In the genomic region with DNA sequence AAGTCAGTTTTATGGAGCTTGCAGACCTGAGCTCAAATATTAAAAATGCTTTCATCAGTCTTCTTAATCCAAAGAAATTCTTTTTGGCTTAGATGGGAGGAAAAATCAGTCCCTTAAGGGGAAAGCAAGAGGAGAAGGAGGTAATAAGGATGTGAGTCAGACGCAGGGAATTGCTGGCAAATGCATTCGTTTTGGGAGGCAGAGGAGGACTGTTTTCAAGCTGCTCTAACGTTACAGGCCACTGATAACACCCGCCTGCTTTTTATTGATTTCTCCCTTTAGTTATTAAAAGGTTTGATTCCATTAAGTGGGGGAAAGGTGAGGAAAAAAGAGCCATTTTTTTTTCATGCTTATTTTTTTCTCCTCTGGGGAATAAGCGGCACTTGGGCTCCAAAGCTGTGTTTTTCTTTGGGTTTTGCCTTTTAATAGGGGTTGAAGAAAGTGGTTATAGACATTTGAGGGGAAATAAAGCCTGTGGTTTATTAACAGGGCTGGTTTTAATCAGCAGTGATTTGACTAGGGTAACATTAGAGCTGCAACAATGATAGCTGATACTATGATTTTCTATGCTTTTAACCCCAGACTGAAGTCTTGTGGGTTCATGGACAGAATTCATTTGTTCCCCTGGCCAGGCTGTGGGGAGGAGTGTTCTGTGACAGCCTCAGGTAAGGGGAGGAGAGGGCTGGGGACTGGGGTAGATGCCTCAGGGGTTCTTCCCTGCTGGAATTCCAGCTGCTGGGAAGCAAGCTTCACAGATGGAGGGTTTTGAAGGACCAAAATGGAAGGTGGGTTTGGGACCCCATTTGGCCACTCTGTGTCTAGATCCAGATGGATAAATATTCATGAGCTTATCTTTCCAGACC, we compare ENCODE assay signal across 10 cellular contexts.
DNase-seq lines count a peak whose midpoint lies in the region; ATAC-seq and TF ChIP-seq lines count a peak whose summit lies in the region.
"Had no signal": no experiment of that assay in that cellular context is flagged by ENCODE, and none has a peak within 500 bp of the region (broad histone marks: within the 10 kb centered on the region; RNA-seq: fewer than 3 reads in every experiment).

No MANE protein-coding gene starts in this region.

- TF ChIP-seq POLR2A in transverse colon (IDR thresholded peaks at IDR 0.05), result no peak

- H3K4me1 ChIP-seq in HUES48 (ENCODE audit: control insufficient read depth, insufficient read depth, low read length) (peaks cover 15% of the 10 kb centered on the region), lower lobe of right lung (no peaks in the 10 kb centered on the region), transverse colon (peaks cover 0 to 3% (median 0%) of the 10 kb centered on the region in 4 donors)

- H3K27me3 ChIP-seq in HUES48 (ENCODE audit: control insufficient read depth, insufficient read depth, low read length) (no peaks in the 10 kb centered on the region), lower lobe of right lung (ENCODE audit: low read depth) (no peaks in the 10 kb centered on the region), transverse colon (no peaks in the 10 kb centered on the region)

- TF ChIP-seq CTCF in coronary artery (IDR thresholded peaks at IDR 0.05) (no peak), lower lobe of right lung (IDR thresholded peaks at IDR 0.05) (no peak), transverse colon (IDR thresholded peaks at IDR 0.05) (no peak)

- intact Hi-C loops in lower lobe of right lung (cut with DNase I), result no loop called here
- intact Hi-C loops in transverse colon (cut with DNase I; ENCODE audit: low total_unique reads), result no loop called here

- in situ Hi-C loops in transverse colon (cut with MboI; ENCODE audit: low pct_ligation_motif_present in 1 of 4, low pct_unique_long_range_greater_than_20kb in 1 of 4, low sequenced_read_pairs in 3 of 4), result no loop called here

- H3K27ac ChIP-seq in HUES48 (ENCODE audit: low read depth, low read length) (peak overlapping the region; percentile 38), coronary artery (peak overlapping the region; percentile 29 to 70), lower lobe of right lung (peak overlapping the region; percentile 10), transverse colon (peak overlapping the region; percentile 11 to 67 (median 38))

- H3K36me3 ChIP-seq in HUES48 (ENCODE audit: control insufficient read depth, insufficient read depth, low read length), result no peaks in the 10 kb centered on the region
- no peaks in the 10 kb centered on the region for H3K36me3 ChIP-seq in lower lobe of right lung
- no peaks in the 10 kb centered on the region for H3K36me3 ChIP-seq in transverse colon

- no peak for TF ChIP-seq EP300 in transverse colon (IDR thresholded peaks at IDR 0.05; ENCODE audit: low read depth)

- H3K4me3 ChIP-seq in HUES48 (ENCODE audit: low read depth, low read length), result no peak overlapping the region
- no peak overlapping the region for H3K4me3 ChIP-seq in coronary artery
- no peak overlapping the region for H3K4me3 ChIP-seq in lower lobe of right lung
- H3K4me3 ChIP-seq in transverse colon, result no peak overlapping the region
- H3K4me3 ChIP-seq: GM12878 had no signal

- no peaks in the 10 kb centered on the region for H3K9me3 ChIP-seq in HUES48 (ENCODE audit: control insufficient read depth, insufficient read depth, low read length)
- no peaks in the 10 kb centered on the region for H3K9me3 ChIP-seq in lower lobe of right lung
- no peaks in the 10 kb centered on the region for H3K9me3 ChIP-seq in transverse colon

- ATAC-seq in lower lobe of right lung, result peak in 1 of 2 donors; percentile 56
- ATAC-seq in HG03432 (IDR thresholded peaks at IDR 0.05; ENCODE audit: unreplicated experiment), result no peak
- ATAC-seq: GM12878 had no signal

- DNase-seq in coronary artery (ENCODE audit: low spot score) (no peak), lower lobe of right lung (no peak), transverse colon (no peak), NCI-H146 (lab: John Stamatoyannopoulos, UW) (no peak), NCI-H187 treated with DMSO at 0.1 percent for 48 hours (lab: John Stamatoyannopoulos, UW) (no peak)
- DNase-seq in stimulated activated CD4-positive, alpha-beta T cell treated with anti-CD3 and anti-CD28 coated beads, Interleukin-12 subunit alpha, Interleukin-12 subunit beta, amount 100 ng/mL, for 4 hours, result no peak
- DNase-seq: NCI-H1436 treated with DMSO at 0.1 percent for 48 hours had no signal

- no peak overlapping the region for H3K9ac ChIP-seq in HUES48 (ENCODE audit: low read depth, low read length)

- WGBS in transverse colon (ENCODE audit: low coverage in 1 of 2), 2 donors, result 29 to 31% methylated on average over 5 of the region's 5 CpGs
